In genomic region chr5:50299896-50300295, GRCh38 we compare ENCODE assay signal across 30 cellular contexts.
"Had no signal": no experiment of that assay in that cellular context is flagged by ENCODE, and none has a peak within 500 bp of the region (broad histone marks: within the 10 kb centered on the region; RNA-seq: fewer than 3 reads in every experiment).

No MANE protein-coding gene starts in this region.

- H3K4me1 ChIP-seq: left lung, lower lobe of right lung, pancreas, prostate gland, testis, thyroid gland, transverse colon, upper lobe of left lung, vagina had no signal

- H3K27me3 Mint-ChIP-seq: stimulated activated memory B cell treated with anti-CD40 and anti-IgM and Interleukin-4, amounts not matched to agents 10 μg/mL and 1 μg/mL and 100 μg/mL, for 72 hours; stimulated activated naive CD8-positive, alpha-beta T cell treated with anti-CD3 and anti-CD28 coated beads, Interleukin-15, amount 100 ng/mL, for 72 hours had no signal

- H3K27ac Mint-ChIP-seq: immature natural killer cell; mesothelial cell of epicardium; naive thymus-derived CD4-positive, alpha-beta T cell; stimulated activated memory B cell treated with anti-CD40 and anti-IgM and Interleukin-4, amounts not matched to agents 10 μg/mL and 1 μg/mL and 100 μg/mL, for 72 hours; stimulated activated naive CD8-positive, alpha-beta T cell treated with anti-CD3 and anti-CD28 coated beads, Interleukin-15, amount 100 ng/mL, for 72 hours had no signal

- H3K4me1 Mint-ChIP-seq: immature natural killer cell; mesothelial cell of epicardium; naive thymus-derived CD4-positive, alpha-beta T cell; nephron; neural crest cell; stimulated activated memory B cell treated with anti-CD40 and anti-IgM and Interleukin-4, amounts not matched to agents 10 μg/mL and 1 μg/mL and 100 μg/mL, for 72 hours; stimulated activated naive CD8-positive, alpha-beta T cell treated with anti-CD3 and anti-CD28 coated beads, Interleukin-15, amount 100 ng/mL, for 72 hours had no signal

- H3K4me3 Mint-ChIP-seq: immature natural killer cell; mesothelial cell of epicardium; naive thymus-derived CD4-positive, alpha-beta T cell; nephron; neural crest cell; stimulated activated memory B cell treated with anti-CD40 and anti-IgM and Interleukin-4, amounts not matched to agents 10 μg/mL and 1 μg/mL and 100 μg/mL, for 72 hours; stimulated activated naive CD8-positive, alpha-beta T cell treated with anti-CD3 and anti-CD28 coated beads, Interleukin-15, amount 100 ng/mL, for 72 hours had no signal

- H3K9me3 ChIP-seq: lower lobe of right lung, pancreas, prostate gland, testis, thyroid gland, vagina had no signal

- H3K4me3 ChIP-seq: left lung, lower lobe of right lung, pancreas, prostate gland, smooth muscle cell, testis, thyroid gland, transverse colon, upper lobe of left lung, vagina had no signal

- H3K36me3 ChIP-seq: left lung, lower lobe of right lung, pancreas, prostate gland, thyroid gland, transverse colon, upper lobe of left lung, vagina had no signal

- H3K4me2 ChIP-seq: smooth muscle cell had no signal

- H3K27ac ChIP-seq: left lung, lower lobe of right lung, pancreas, prostate gland, testis, thyroid gland, transverse colon, upper lobe of left lung, vagina had no signal

- H3K27me3 ChIP-seq: left lung, pancreas, testis, thyroid gland, transverse colon, upper lobe of left lung, vagina had no signal

- H3K36me3 Mint-ChIP-seq: mesothelial cell of epicardium had no signal

- DNase-seq: hypothalamus; immature natural killer cell; kidney; left colon; left lung; lower lobe of right lung; mesendoderm; naive thymus-derived CD4-positive, alpha-beta T cell; nucleus accumbens; pancreas; posterior cingulate gyrus; retina; right cardiac atrium; stimulated activated CD4-positive, alpha-beta T cell treated with anti-CD3 and anti-CD28 coated beads, Interleukin-1b, Interleukin-23, amount 100 ng/mL, for 48 hours; stimulated activated CD4-positive, alpha-beta T cell treated with anti-CD3 and anti-CD28 coated beads, Interleukin-2, amount 100 ng/mL, for 48 hours; stimulated activated CD4-positive, alpha-beta T cell treated with anti-CD3 and anti-CD28 coated beads, Interleukin-4, amount 100 ng/mL, for 4 hours; stimulated activated CD8-positive, alpha-beta memory T cell treated with anti-CD3 and anti-CD28 coated beads, Interleukin-4, amount 100 ng/mL, for 48 hours; stimulated activated naive CD4-positive, alpha-beta T cell treated with Interleukin-2 at 50 U/mL for 16 hours; stimulated activated naive CD8-positive, alpha-beta T cell treated with anti-CD3 and anti-CD28 coated beads, Interleukin-15, amount 100 ng/mL, for 72 hours; testis; thyroid gland; transverse colon; upper lobe of left lung had no signal
